Comparison of ENCODE assay signal across 30 cellular contexts in the genomic region with DNA sequence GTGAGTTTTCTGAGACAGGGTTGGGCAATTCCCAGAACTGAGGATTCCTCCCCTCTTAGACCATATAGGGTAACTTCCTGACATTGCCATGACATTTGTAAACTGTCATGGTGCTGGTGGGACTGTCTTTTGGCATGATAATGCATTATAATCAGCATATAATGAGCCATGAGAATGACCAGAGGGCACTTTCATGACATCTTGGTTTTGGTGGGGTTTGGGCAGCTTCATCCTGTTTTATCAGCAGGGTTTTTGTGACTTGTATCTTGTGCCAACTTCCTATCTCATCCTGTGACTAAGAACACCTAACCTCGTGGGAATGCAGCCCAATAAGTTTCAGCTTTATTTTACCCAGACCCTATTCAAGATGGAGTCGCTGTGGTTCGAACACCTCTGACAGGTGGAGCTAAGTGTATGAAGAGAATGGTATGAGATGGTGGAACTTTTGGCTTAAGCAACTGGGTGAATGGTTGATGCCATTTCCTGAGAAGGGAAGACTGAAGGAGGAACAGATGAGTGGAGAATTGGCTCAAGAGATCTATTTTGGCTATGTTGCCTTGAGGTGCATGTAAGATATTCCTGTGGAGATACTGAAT.
"Had no signal": no experiment of that assay in that cellular context is flagged by ENCODE, and none has a peak within 500 bp of the region (broad histone marks: within the 10 kb centered on the region; RNA-seq: fewer than 3 reads in every experiment).

No MANE protein-coding gene starts in this region.

- H3K9me3 Mint-ChIP-seq: activated CD8-positive, alpha-beta T cell treated with anti-CD3 and anti-CD28 coated beads for 36 hours; endodermal cell; nephron progenitor cell; WTC11 had no signal

- H3K4me3 ChIP-seq: heart left ventricle, left ventricle myocardium inferior, ovary, skin epidermis, thoracic aorta, uterus had no signal

- H3K27me3 Mint-ChIP-seq: activated CD8-positive, alpha-beta T cell treated with anti-CD3 and anti-CD28 coated beads for 36 hours; progenitor cell of endocrine pancreas had no signal

- H3K27ac Mint-ChIP-seq: activated CD8-positive, alpha-beta T cell treated with anti-CD3 and anti-CD28 coated beads for 36 hours; activated naive CD4-positive, alpha-beta T cell treated with anti-CD3 and anti-CD28 coated beads, Interleukin-2, amount 10 ng/mL, durations not matched to agents 7 days and 5 days; activated naive CD8-positive, alpha-beta T cell treated with anti-CD3 and anti-CD28 coated beads, Interleukin-2, amount 10 ng/mL, durations not matched to agents 7 days and 5 days; endodermal cell; immature natural killer cell; naive B cell; nephron progenitor cell; progenitor cell of endocrine pancreas; WTC11 had no signal

- H3K27ac ChIP-seq: foreskin keratinocyte, heart left ventricle, left ventricle myocardium inferior, neutrophil, ovary, skin epidermis, thoracic aorta, uterus had no signal

- H3K4me3 Mint-ChIP-seq: activated CD8-positive, alpha-beta T cell treated with anti-CD3 and anti-CD28 coated beads for 36 hours; activated naive CD4-positive, alpha-beta T cell treated with anti-CD3 and anti-CD28 coated beads, Interleukin-2, amount 10 ng/mL, durations not matched to agents 7 days and 5 days; activated naive CD8-positive, alpha-beta T cell treated with anti-CD3 and anti-CD28 coated beads, Interleukin-2, amount 10 ng/mL, durations not matched to agents 7 days and 5 days; endodermal cell; immature natural killer cell; naive B cell; nephron progenitor cell; WTC11 had no signal

- H3K9me3 ChIP-seq: heart left ventricle, left ventricle myocardium inferior, neutrophil, ovary, thoracic aorta, uterus had no signal

- H3K27me3 ChIP-seq: foreskin keratinocyte, heart left ventricle, neutrophil, ovary, uterus had no signal

- H3K36me3 Mint-ChIP-seq: activated naive CD4-positive, alpha-beta T cell treated with anti-CD3 and anti-CD28 coated beads, Interleukin-2, amount 10 ng/mL, durations not matched to agents 7 days and 5 days; activated naive CD8-positive, alpha-beta T cell treated with anti-CD3 and anti-CD28 coated beads, Interleukin-2, amount 10 ng/mL, durations not matched to agents 7 days and 5 days; WTC11 had no signal

- H3K4me1 Mint-ChIP-seq: immature natural killer cell, naive B cell, nephron progenitor cell had no signal

- H3K4me1 ChIP-seq: foreskin keratinocyte, heart left ventricle, left ventricle myocardium inferior, uterus had no signal

- DNase-seq: activated CD4-positive, alpha-beta T cell treated with anti-CD3 and anti-CD28 coated beads for 1 hour; activated CD4-positive, alpha-beta T cell treated with anti-CD3 and anti-CD28 coated beads, Interleukin-2, amount 50 U/mL, for 1 hour; activated CD8-positive, alpha-beta T cell treated with anti-CD3 and anti-CD28 coated beads for 36 hours; activated gamma-delta T cell; activated naive CD4-positive, alpha-beta T cell treated with anti-CD3 and anti-CD28 coated beads, Interleukin-2, amount 10 ng/mL, durations not matched to agents 7 days and 5 days; activated naive CD8-positive, alpha-beta T cell treated with anti-CD3 and anti-CD28 coated beads, Interleukin-2, amount 10 ng/mL, durations not matched to agents 7 days and 5 days; activated T-cell treated with anti-CD3 and anti-CD28 coated beads, Interleukin-2, amount 50 U/mL, for 1 hour; caudate nucleus; endodermal cell; heart left ventricle; hypothalamus; immature natural killer cell; kidney glomerular epithelial cell; left ventricle myocardium inferior; naive B cell; nephron progenitor cell; ovary; stimulated activated CD4-positive, alpha-beta T cell treated with anti-CD3 and anti-CD28 coated beads, Interleukin-12 subunit alpha, Interleukin-12 subunit beta, amount 100 ng/mL, for 4 hours; stimulated activated CD4-positive, alpha-beta T cell treated with anti-CD3 and anti-CD28 coated beads, Interleukin-4, amount 100 ng/mL, for 1 hour; stimulated activated naive CD8-positive, alpha-beta T cell treated with anti-CD3 and anti-CD28 coated beads, Interleukin-15, Interleukin-2, amounts not matched to agents 100 U/mL and 50 U/mL, for 24 hours; T-helper 2 cell; uterus had no signal

- ATAC-seq: activated CD8-positive, alpha-beta T cell treated with anti-CD3 and anti-CD28 coated beads for 36 hours; esophagus mucosa; foreskin keratinocyte; heart left ventricle; sciatic nerve; stimulated activated naive CD8-positive, alpha-beta T cell treated with anti-CD3 and anti-CD28 coated beads, Interleukin-15, Interleukin-2, amounts not matched to agents 100 U/mL and 50 U/mL, for 24 hours; WTC11 had no signal

- H3K36me3 ChIP-seq: heart left ventricle, left ventricle myocardium inferior, neutrophil, ovary, thoracic aorta, uterus had no signal
